In genomic region chr2:161414385-161415040, GRCh38 we compare ENCODE assay signal across 8 cellular contexts. TPM values are rescaled to one million over a fixed set of nuclear protein-coding genes. Genes with fewer than 3 reads are reported as not detected.
DNase-seq lines count a peak whose midpoint lies in the region; ATAC-seq, FAIRE-seq and TF ChIP-seq lines count a peak whose summit lies in the region.

No MANE protein-coding gene starts in this region.

- in situ Hi-C loops in K562 (cut with MboI), result no loop called here

- no peaks in the 10 kb centered on the region for H3K79me2 ChIP-seq in K562 (ENCODE audit: control insufficient read depth, insufficient read depth, low read length)

- H2AFZ ChIP-seq in K562 (ENCODE audit: low read depth, low read length), result peak overlapping the region; percentile 76

- H3K27ac ChIP-seq in K562 (ENCODE audit: extremely low read depth, low read depth, low read length), result no peak overlapping the region

- DNase-seq in activated CD4-positive, CD25-positive, alpha-beta regulatory T cell treated with anti-CD3 and anti-CD28 coated beads, Interleukin-2, amount 50 U/mL, for 72 hours, result no peak
- DNase-seq in HCEC 1CT (peak; percentile 42), NCI-H345 treated with DMSO at 0.1 percent for 48 hours (lab: John Stamatoyannopoulos, UW; ENCODE audit: unreplicated experiment) (peak; percentile 25), K562 (ENCODE audit: extremely low read depth in 1 of 4, low spot score in 3 of 4) (peak; percentile 30 to 60 (median 44)), islet precursor cell (peak; percentile 92), NCI-H2029 (lab: John Stamatoyannopoulos, UW) (no peak)

- peak overlapping the region; percentile 71 for H3K4me3 Mint-ChIP-seq in stimulated activated memory B cell treated with anti-CD40 and anti-IgM and Interleukin-4, amounts not matched to agents 10 μg/mL and 1 μg/mL and 100 μg/mL, for 72 hours

- 18% methylated on average over 62 of the region's 62 CpGs for WGBS in K562 (ENCODE audit: insufficient coverage, low coverage, missing lambda C conversion rate)

- no peak for FAIRE-seq in K562 (lab: Jason Lieb, UNC)

- POLR2A ChIA-PET in K562 (lab: Yijun Ruan, JAX), result interaction anchor here (0.8 to 1.1 kb wide), 3 partner anchors 9 to 105 kb away, joined by 3 read pairs; no protein-coding TSS in a partner anchor

- H3K9me3 ChIP-seq in K562 (replicated peaks; ENCODE audit: control insufficient read depth, insufficient read depth, low read depth, low read length), result no peaks in the 10 kb centered on the region

- TF ChIP-seq EP300 in K562 (IDR thresholded peaks at IDR 0.05; ENCODE audit: low read length), result no peak

- no peak for TF ChIP-seq RAD21 in K562 (CRISPR knock-in tag; conservative IDR thresholded peaks at IDR 0.05 in 1 of 2, IDR thresholded peaks at IDR 0.05 in 1 of 2)

- peak overlapping the region; percentile 35 for H3K4me3 ChIP-seq in K562

- CTCF ChIA-PET in K562 (lab: Yijun Ruan, JAX; ENCODE audit: low intra/inter-chr PET ratio), result no interaction called here

- H3K27me3 ChIP-seq in K562 (ENCODE audit: control insufficient read depth in 2 of 2, insufficient read depth in 2 of 2, low read length in 2 of 2), result peaks cover 47 to 51% of the 10 kb centered on the region in 2 experiments

- no TSS peak for BruUV-seq in K562 (replicated peaks; lab: Mats Ljungman, UMichigan)

- no peaks in the 10 kb centered on the region for H3K9me3 Mint-ChIP-seq in stimulated activated memory B cell treated with anti-CD40 and anti-IgM and Interleukin-4, amounts not matched to agents 10 μg/mL and 1 μg/mL and 100 μg/mL, for 72 hours

- peaks cover 4% of the 10 kb centered on the region for H3K36me3 Mint-ChIP-seq in stimulated activated memory B cell treated with anti-CD40 and anti-IgM and Interleukin-4, amounts not matched to agents 10 μg/mL and 1 μg/mL and 100 μg/mL, for 72 hours

- peaks cover 8 to 28% of the 10 kb centered on the region in 2 experiments; a peak in 4 of 5 replicates for H3K4me1 ChIP-seq in K562 (replicated peaks in 1 of 2; ENCODE audit: control insufficient read depth in 2 of 2, insufficient read depth in 2 of 2, low read length in 2 of 2)

- ATAC-seq in activated CD4-positive, CD25-positive, alpha-beta regulatory T cell treated with anti-CD3 and anti-CD28 coated beads, Interleukin-2, amount 50 U/mL, for 24 hours, result peak; percentile 33 to 44
- ATAC-seq in K562, result peak; percentile 85
- peak; percentile 59 for ATAC-seq in stimulated activated memory B cell treated with anti-CD40 and anti-IgM and Interleukin-4, amounts not matched to agents 10 μg/mL and 1 μg/mL and 100 μg/mL, for 72 hours

- no peaks in the 10 kb centered on the region for H4K20me1 ChIP-seq in K562 (replicated peaks; ENCODE audit: control insufficient read depth, insufficient read depth, low read length)

- no peak for TF ChIP-seq CTCF in K562 (IDR thresholded peaks at IDR 0.05 in 2 of 3, conservative IDR thresholded peaks at IDR 0.05 in 1 of 3; ENCODE audit: insufficient read depth in 2 of 3, low read depth in 1 of 3, low read length in 3 of 3)

- no peak for TF ChIP-seq POLR2A in K562 (conservative IDR thresholded peaks at IDR 0.05)

- no peak overlapping the region for H3K27ac Mint-ChIP-seq in stimulated activated memory B cell treated with anti-CD40 and anti-IgM and Interleukin-4, amounts not matched to agents 10 μg/mL and 1 μg/mL and 100 μg/mL, for 72 hours

- peaks cover 15% of the 10 kb centered on the region; the same call in 2 of the 3 replicates for H3K36me3 ChIP-seq in K562 (ENCODE audit: control insufficient read depth, insufficient read depth, low read length)

- H3K9ac ChIP-seq in K562 (ENCODE audit: insufficient read depth in 1 of 2, low read depth in 2 of 2, low read length in 2 of 2), result peak overlapping the region; percentile 35 to 91; a peak in 3 of 4 replicates

- no peaks in the 10 kb centered on the region for H3K9me1 ChIP-seq in K562 (ENCODE audit: control insufficient read depth, insufficient read depth, low read length)

- H3K27me3 Mint-ChIP-seq in stimulated activated memory B cell treated with anti-CD40 and anti-IgM and Interleukin-4, amounts not matched to agents 10 μg/mL and 1 μg/mL and 100 μg/mL, for 72 hours, result peaks cover 59% of the 10 kb centered on the region

- intact Hi-C loops in K562 (cut with micrococcal nuclease), result loop anchor here (5.0 kb wide), 1 partner anchor 107 kb away; the partner anchor contains the start of gene PSMD14

- H3K4me2 ChIP-seq in K562 (ENCODE audit: insufficient read depth, low read length), result peak overlapping the region; percentile 69

- peaks cover 57% of the 10 kb centered on the region for H3K4me1 Mint-ChIP-seq in stimulated activated memory B cell treated with anti-CD40 and anti-IgM and Interleukin-4, amounts not matched to agents 10 μg/mL and 1 μg/mL and 100 μg/mL, for 72 hours

TF ChIP-seq in K562, 482 proteins besides CTCF, POLR2A, EP300 and RAD21 (continues in another document):
- TF ChIP-seq U2AF1 (optimal IDR thresholded peaks at IDR 0.05; ENCODE audit: low read depth, low read length) (peak; percentile 26), CTBP1 (IDR thresholded peaks at IDR 0.05; ENCODE audit: borderline replicate concordance) (0 out of 2 replicates have a peak, but pooled peaks have one; percentile 14), ZNF263 (CRISPR knock-in tag; IDR thresholded peaks at IDR 0.05; ENCODE audit: borderline replicate concordance) (0 out of 2 replicates have a peak, but pooled peaks have one; percentile 20), MYBL2 (IDR thresholded peaks at IDR 0.05; ENCODE audit: low read depth) (no peak), MYBL2 (CRISPR knock-in tag; IDR thresholded peaks at IDR 0.05; ENCODE audit: borderline replicate concordance) (no peak), E2F6 (IDR thresholded peaks at IDR 0.05; ENCODE audit: borderline replicate concordance in 1 of 2, extremely low read depth in 1 of 2, insufficient read depth in 1 of 2, insufficient read length in 1 of 2, low read depth in 1 of 2, low read length in 1 of 2, poor library complexity in 1 of 2, severe bottlenecking in 1 of 2) (peak; percentile 67 to 96), GTF2F1 (IDR thresholded peaks at IDR 0.05; ENCODE audit: low read depth, low read length) (no peak)

RNA-seq across cellular contexts. Expression of gene TBR1, which starts 1.6 kb away (rescaled TPM):
- 0.09 TPM in 1 of 2 replicates, not detected in the other for total RNA-seq in K562 (2011; cell fraction: chromatin; rRNA removed; ENCODE audit: low replicate concordance)
- total RNA-seq in K562 (2011; cell fraction: nucleolus; rRNA removed), result not detected in 2 replicates
- 0.23 TPM in 1 of 2 replicates, not detected in the other for total RNA-seq in K562 (2011; cell fraction: nucleoplasm; rRNA removed)
- total RNA-seq in K562 (2014; rRNA removed), result 0.04 and 0.09 TPM in 2 replicates
- total RNA-seq in K562 (2014; rRNA removed; fragmentation: Illumina TruSeq; extraction: Trizol), result not detected in 2 replicates
- total RNA-seq in K562 (2015; rRNA removed; fragmentation: Illumina TruSeq; extraction: Trizol), result 0.04 TPM in 1 of 2 replicates, not detected in the other
- not detected in 2 replicates for total RNA-seq in K562 (2021)
- 0.01 TPM in 1 of 2 replicates, not detected in the other for polyA plus RNA-seq in K562 (2011; rRNA removed)
- not detected in 2 replicates for polyA plus RNA-seq in K562 (2011; cell fraction: cytosol; rRNA removed)
- 0.04 TPM in 2 replicates for polyA plus RNA-seq in K562 (2011; cell fraction: nucleus; rRNA removed)
- polyA plus RNA-seq in K562 (2012), result 0.03 TPM in 1 of 2 replicates, not detected in the other
- 0.01 TPM in 1 of 2 replicates, not detected in the other for polyA plus RNA-seq in K562 (2014; fragmentation: Illumina TruSeq; extraction: Trizol)
- polyA plus RNA-seq in K562 (2014; fragmentation: Nextera tagmentation; extraction: Ambion mirVana), result not detected
- 0.01 TPM in 1 of 2 replicates, not detected in the other for polyA plus RNA-seq in K562 (2014; rRNA removed)
- polyA minus RNA-seq in K562 (2011; rRNA and poly(A)+ RNA removed), result 0.04 TPM in 1 of 2 replicates, not detected in the other
- not detected in 2 replicates for polyA minus RNA-seq in K562 (2011; cell fraction: cytosol; rRNA and poly(A)+ RNA removed)
- polyA minus RNA-seq in K562 (2011; cell fraction: nucleus; rRNA and poly(A)+ RNA removed), result under 0.01 and 0.11 TPM in 2 replicates

Comparison
In these comparisons a context has a peak if more than half of its experiments do, and no peak if none do; other contexts are left out.
1. DNase-seq: peak in HCEC 1CT (single experiment), NCI-H345 treated with DMSO at 0.1 percent for 48 hours (single experiment), K562 (4 of 4) and islet precursor cell (single experiment); none in activated CD4-positive, CD25-positive, alpha-beta regulatory T cell treated with anti-CD3 and anti-CD28 coated beads, Interleukin-2, amount 50 U/mL, for 72 hours (single experiment) and NCI-H2029 (single experiment).
2. Peak in every context shown above with its lines, with median percentiles within 50 percentile points of each other: ATAC-seq.